18 cellular contexts compared by ENCODE assay signal in genomic region chr12:65496617-65497016, GRCh38.
DNase-seq lines count a peak whose midpoint lies in the region; ATAC-seq and TF ChIP-seq lines count a peak whose summit lies in the region.
"Had no signal": no experiment of that assay in that cellular context is flagged by ENCODE, and none has a peak within 500 bp of the region (broad histone marks: within the 10 kb centered on the region; RNA-seq: fewer than 3 reads in every experiment).

No MANE protein-coding gene starts in this region.

- H3K27me3 ChIP-seq in right atrium auricular region (no peaks in the 10 kb centered on the region), body of pancreas (no peaks in the 10 kb centered on the region), hepatocyte (no peaks in the 10 kb centered on the region), upper lobe of right lung (no peaks in the 10 kb centered on the region)
- H3K27me3 ChIP-seq: upper lobe of left lung had no signal

- H3K27ac ChIP-seq in right atrium auricular region, result no peak overlapping the region
- no peak overlapping the region for H3K27ac ChIP-seq in body of pancreas
- H3K27ac ChIP-seq in hepatocyte, result no peak overlapping the region
- H3K27ac ChIP-seq in upper lobe of right lung, result no peak overlapping the region
- H3K27ac ChIP-seq: upper lobe of left lung had no signal

- TF ChIP-seq POLR2A in body of pancreas (IDR thresholded peaks at IDR 0.05), result no peak

- no peaks in the 10 kb centered on the region for H3K79me2 ChIP-seq in hepatocyte

- WGBS in body of pancreas, 2 donors, result 28 to 53% methylated on average over 2 of the region's 2 CpGs
- WGBS in hepatocyte (ENCODE audit: low lambda C conversion rate, missing lambda C conversion rate), result 65% methylated on average over 2 of the region's 2 CpGs

- ATAC-seq in Right ventricle myocardium inferior (peak; percentile 85), body of pancreas (peak; percentile 40), upper lobe of right lung (peak; percentile 50), GM21723 (IDR thresholded peaks at IDR 0.05; ENCODE audit: unreplicated experiment) (no peak), GM21825 (IDR thresholded peaks at IDR 0.05; ENCODE audit: unreplicated experiment) (no peak)
- ATAC-seq: CD8-positive, alpha-beta T cell; GM23338; natural killer cell had no signal

- DNase-seq in Right ventricle myocardium inferior (ENCODE audit: missing footprints) (peak; percentile 68), right atrium auricular region (ENCODE audit: low spot score) (no peak), body of pancreas (no peak), hepatocyte (ENCODE audit: low spot score) (peak; percentile 41), upper lobe of right lung (no peak), RPMI8226 (no peak)
- DNase-seq: activated gamma-delta T cell; CD8-positive, alpha-beta T cell; natural killer cell; NCI-H187; NCI-H345; stimulated activated CD4-positive, alpha-beta T cell treated with anti-CD3 and anti-CD28 coated beads, Interleukin-15, amount 100 ng/mL, for 24 hours; stimulated activated naive CD4-positive, alpha-beta T cell treated with Interleukin-2 at 50 U/mL for 16 hours; T-helper 2 cell had no signal

- no peak for TF ChIP-seq CTCF in right atrium auricular region (IDR thresholded peaks at IDR 0.05)
- no peak for TF ChIP-seq CTCF in body of pancreas (IDR thresholded peaks at IDR 0.05)
- TF ChIP-seq CTCF in hepatocyte (IDR thresholded peaks at IDR 0.05; ENCODE audit: poor library complexity), result no peak
- TF ChIP-seq CTCF in upper lobe of right lung (IDR thresholded peaks at IDR 0.05), result no peak

- H3K4me1 ChIP-seq in right atrium auricular region (peaks cover 0 to 14% of the 10 kb centered on the region in 2 donors), body of pancreas (peaks cover 18% of the 10 kb centered on the region), hepatocyte (ENCODE audit: insufficient read depth) (peaks cover 22% of the 10 kb centered on the region), upper lobe of right lung (peaks cover 21% of the 10 kb centered on the region)

- H3K36me3 ChIP-seq in right atrium auricular region (no peaks in the 10 kb centered on the region), body of pancreas (replicated peaks in 1 of 2; ENCODE audit: insufficient read depth in 1 of 2, low read depth in 2 of 2) (no peaks in the 10 kb centered on the region), hepatocyte (replicated peaks; ENCODE audit: insufficient read depth, low read depth) (no peaks in the 10 kb centered on the region), upper lobe of right lung (no peaks in the 10 kb centered on the region)
- H3K36me3 ChIP-seq: upper lobe of left lung had no signal

- intact Hi-C loops in Right ventricle myocardium inferior (cut with DNase I) (no loop called here), body of pancreas (cut with DNase I) (no loop called here), upper lobe of right lung (cut with DNase I) (no loop called here)

- H2AFZ ChIP-seq in hepatocyte, result no peak overlapping the region
- H2AFZ ChIP-seq: GM23338 had no signal

- no peaks in the 10 kb centered on the region for H3K9me2 ChIP-seq in hepatocyte (replicated peaks; ENCODE audit: insufficient read depth)

- H3K4me2 ChIP-seq in hepatocyte, result no peak overlapping the region
- H3K4me2 ChIP-seq: GM23338 had no signal

- H3K9me3 ChIP-seq in right atrium auricular region, result no peaks in the 10 kb centered on the region
- H3K9me3 ChIP-seq in body of pancreas, result no peaks in the 10 kb centered on the region
- no peaks in the 10 kb centered on the region for H3K9me3 ChIP-seq in hepatocyte (ENCODE audit: low read depth)
- no peaks in the 10 kb centered on the region for H3K9me3 ChIP-seq in upper lobe of right lung
- H3K9me3 ChIP-seq: upper lobe of left lung had no signal

- no peaks in the 10 kb centered on the region for H4K20me1 ChIP-seq in hepatocyte (ENCODE audit: insufficient read depth, poor library complexity, severe bottlenecking)

- H3K4me3 ChIP-seq in right atrium auricular region (no peak overlapping the region), body of pancreas (no peak overlapping the region), hepatocyte (no peak overlapping the region), upper lobe of right lung (no peak overlapping the region)
- H3K4me3 ChIP-seq: GM23338, upper lobe of left lung had no signal

Comparison
In these comparisons a context has a peak if more than half of its experiments do, and no peak if none do; other contexts are left out.
1. DNase-seq: peak in Right ventricle myocardium inferior (single experiment) and hepatocyte (single experiment); none in right atrium auricular region (single experiment), body of pancreas (0 of 4), upper lobe of right lung (single experiment) and RPMI8226 (single experiment).
2. ATAC-seq: peak in Right ventricle myocardium inferior (single experiment), body of pancreas (single experiment) and upper lobe of right lung (single experiment); none in GM21723 (single experiment) and GM21825 (single experiment).